9 cellular contexts compared by ENCODE assay signal in genomic region chr20:59948828-59949720, GRCh38. TPM values are rescaled to one million over a fixed set of nuclear protein-coding genes. Genes with fewer than 3 reads are reported as not detected.
A peak's percentile ranks its signal among the peaks of the same experiment; 100 is the strongest.
DNase-seq lines count a peak whose midpoint lies in the region; ATAC-seq, FAIRE-seq and TF ChIP-seq lines count a peak whose summit lies in the region.
"Had no signal": no experiment of that assay in that cellular context is flagged by ENCODE, and none has a peak within 500 bp of the region (broad histone marks: within the 10 kb centered on the region; RNA-seq: fewer than 3 reads in every experiment).

No MANE protein-coding gene starts in this region.

- peak overlapping the region; percentile 82 for H3K4me3 Mint-ChIP-seq in activated naive CD4-positive, alpha-beta T cell treated with anti-CD3 and anti-CD28 coated beads, Interleukin-2, amount 50 U/mL, for 24 hours

- H3K4me3 ChIP-seq in ascending aorta, result no peak overlapping the region
- no peak overlapping the region for H3K4me3 ChIP-seq in thyroid gland (replicated peaks in 1 of 3)

- H3K27me3 Mint-ChIP-seq in activated naive CD4-positive, alpha-beta T cell treated with anti-CD3 and anti-CD28 coated beads, Interleukin-2, amount 50 U/mL, for 24 hours, result no peaks in the 10 kb centered on the region

- peaks cover 8% of the 10 kb centered on the region for H3K36me3 Mint-ChIP-seq in activated naive CD4-positive, alpha-beta T cell treated with anti-CD3 and anti-CD28 coated beads, Interleukin-2, amount 50 U/mL, for 24 hours

- FAIRE-seq in islet of Langerhans (lab: Jason Lieb, UNC), result peak; percentile 91

- peak; percentile 60 for ATAC-seq in HG02884 (IDR thresholded peaks at IDR 0.05; ENCODE audit: unreplicated experiment)
- ATAC-seq in GM21717 (IDR thresholded peaks at IDR 0.05; ENCODE audit: unreplicated experiment), result no peak

- H3K9me3 Mint-ChIP-seq in activated naive CD4-positive, alpha-beta T cell treated with anti-CD3 and anti-CD28 coated beads, Interleukin-2, amount 50 U/mL, for 24 hours, result no peaks in the 10 kb centered on the region

- 45 to 51% methylated on average over 7 of the region's 7 CpGs for WGBS in thyroid gland, 2 donors

- H3K4me1 Mint-ChIP-seq in activated naive CD4-positive, alpha-beta T cell treated with anti-CD3 and anti-CD28 coated beads, Interleukin-2, amount 50 U/mL, for 24 hours, result peaks cover 32% of the 10 kb centered on the region

- peak overlapping the region; percentile 96 for H3K27ac Mint-ChIP-seq in activated naive CD4-positive, alpha-beta T cell treated with anti-CD3 and anti-CD28 coated beads, Interleukin-2, amount 50 U/mL, for 24 hours

- intact Hi-C loops in ascending aorta (cut with DNase I), result no loop called here
- intact Hi-C loops in thyroid gland (cut with DNase I), result no loop called here

- H3K4me1 ChIP-seq in ascending aorta (peaks cover 0 to 5% of the 10 kb centered on the region in 2 donors), thyroid gland (no peaks in the 10 kb centered on the region)

- H3K36me3 ChIP-seq in ascending aorta, result peaks cover 6 to 15% of the 10 kb centered on the region in 2 donors
- H3K36me3 ChIP-seq in thyroid gland, result peaks cover 8 to 9% of the 10 kb centered on the region in 2 donors

- peak; percentile 13 to 64 (median 44) for TF ChIP-seq CTCF in ascending aorta (IDR thresholded peaks at IDR 0.05)
- peak in 5 of 6 experiments; percentile 11 to 69 (median 44) for TF ChIP-seq CTCF in thyroid gland (IDR thresholded peaks at IDR 0.05)

- TF ChIP-seq POLR2A in thyroid gland (IDR thresholded peaks at IDR 0.05), result no peak

- no peak for DNase-seq in activated naive CD4-positive, alpha-beta T cell (lab: John Stamatoyannopoulos, UW)
- DNase-seq in NCI-H748 (lab: John Stamatoyannopoulos, UW; ENCODE audit: unreplicated experiment), result peak; percentile 56
- DNase-seq in ascending aorta (ENCODE audit: low spot score in 2 of 2), result no peak
- DNase-seq in thyroid gland, result peak; percentile 6 to 8
- DNase-seq: left cardiac atrium had no signal

- no peaks in the 10 kb centered on the region for H3K27me3 ChIP-seq in ascending aorta
- no peaks in the 10 kb centered on the region for H3K27me3 ChIP-seq in thyroid gland

- H3K9me3 ChIP-seq in ascending aorta (no peaks in the 10 kb centered on the region), thyroid gland (no peaks in the 10 kb centered on the region)

- H3K27ac ChIP-seq in ascending aorta (no peak overlapping the region), thyroid gland (no peak overlapping the region)

RNA-seq across cellular contexts. Expression of gene FAM217B, which starts 8.9 kb away (rescaled TPM):
- 2.6 TPM for total RNA-seq in ascending aorta
- total RNA-seq in thyroid gland, result 10 to 100 TPM in 3 of 4 donors, 1 to 10 TPM in 1; 9.4 to 15.9 (median 12.9) TPM

RNA-seq across cellular contexts. Expression of gene PPP1R3D, which starts 9.0 kb away (rescaled TPM):
- total RNA-seq in ascending aorta, result 3.2 TPM
- total RNA-seq in thyroid gland, result 10 to 100 TPM in 1 of 4 donors, 1 to 10 TPM in 3; 7.1 to 10.4 (median 7.6) TPM

RNA-seq across cellular contexts. Expression of gene CDH26, which starts 9.1 kb away (rescaled TPM):
- not detected for total RNA-seq in ascending aorta
- 1 to 10 TPM in 3 of 4 donors, under 1 TPM in 1; 0.56 to 2.5 (median 1.5) TPM for total RNA-seq in thyroid gland

RNA-seq across cellular contexts. Expression of gene SYCP2, which starts 15.6 kb away (rescaled TPM):
- 60.9 TPM for total RNA-seq in ascending aorta
- total RNA-seq in thyroid gland, result 1 to 10 TPM; 1.9 to 8.5 (median 5.9) TPM

Comparison
In these comparisons a context has a peak if more than half of its experiments do, and no peak if none do; other contexts are left out.
1. DNase-seq: peak in NCI-H748 (single experiment) and thyroid gland (2 of 2); none in activated naive CD4-positive, alpha-beta T cell (0 of 4) and ascending aorta (0 of 2).